Comparison of ENCODE assay signal across 28 cellular contexts in the genomic region with DNA sequence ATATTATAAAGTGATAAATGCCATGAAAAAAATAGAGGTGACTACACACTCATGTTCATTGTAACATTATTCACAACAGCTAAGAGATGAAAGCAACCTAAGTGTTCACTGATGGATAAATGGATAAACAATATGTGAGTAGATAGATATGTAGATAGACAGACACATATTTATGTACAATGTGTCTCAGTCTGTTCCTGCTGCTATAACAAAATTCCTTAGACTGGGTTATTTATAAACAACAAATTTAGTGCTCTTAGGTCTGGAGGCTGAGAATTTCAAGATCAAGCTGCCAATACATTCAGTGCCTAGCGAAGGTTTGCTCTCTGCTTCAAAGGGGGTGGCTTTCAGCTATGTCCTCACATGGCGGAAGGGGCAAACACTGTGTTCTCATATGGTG.
"Had no signal": no experiment of that assay in that cellular context is flagged by ENCODE, and none has a peak within 500 bp of the region (broad histone marks: within the 10 kb centered on the region; RNA-seq: fewer than 3 reads in every experiment).

No MANE protein-coding gene starts in this region.

- H3K36me3 ChIP-seq: colonic mucosa, esophagus muscularis mucosa, esophagus squamous epithelium, gastrocnemius medialis, gastroesophageal sphincter, heart left ventricle, heart right ventricle had no signal

- H3K27ac ChIP-seq: colonic mucosa, coronary artery, dorsolateral prefrontal cortex, epithelial cell of prostate, esophagus muscularis mucosa, esophagus squamous epithelium, foreskin keratinocyte, gastrocnemius medialis, gastroesophageal sphincter, heart left ventricle, heart right ventricle had no signal

- H3K27me3 ChIP-seq: colonic mucosa, esophagus muscularis mucosa, esophagus squamous epithelium, foreskin keratinocyte, gastrocnemius medialis, gastroesophageal sphincter, heart left ventricle, heart right ventricle had no signal

- ATAC-seq: effector memory CD8-positive, alpha-beta T cell; esophagus mucosa; foreskin keratinocyte; gastrocnemius medialis; gastroesophageal sphincter; heart left ventricle; heart right ventricle had no signal

- DNase-seq: colonic mucosa; cortex of kidney; dermis blood vessel endothelial cell; dorsolateral prefrontal cortex; effector CD4-positive, alpha-beta T cell; effector CD8-positive, alpha-beta T cell; effector memory CD4-positive, alpha-beta T cell; effector memory CD8-positive, alpha-beta T cell; endodermal cell; erythroblast; esophagus squamous epithelium; foreskin fibroblast; foreskin keratinocyte; foreskin melanocyte; gastrocnemius medialis; glutamatergic neuron; head of caudate nucleus; heart left ventricle; heart right ventricle had no signal

- H3K9me3 ChIP-seq: colonic mucosa, esophagus muscularis mucosa, esophagus squamous epithelium, gastrocnemius medialis, gastroesophageal sphincter, heart right ventricle had no signal

- H3K4me1 ChIP-seq: colonic mucosa, esophagus muscularis mucosa, esophagus squamous epithelium, gastrocnemius medialis, gastroesophageal sphincter, heart left ventricle, heart right ventricle had no signal

- FAIRE-seq: colon, endometrium, endothelial cell of umbilical vein, frontal cortex had no signal

- H3K4me3 ChIP-seq: colonic mucosa, coronary artery, dorsolateral prefrontal cortex, esophagus muscularis mucosa, esophagus squamous epithelium, gastrocnemius medialis, gastroesophageal sphincter, heart left ventricle, heart right ventricle had no signal
